In genomic region chr5:168706655-168707069, GRCh38 we compare ENCODE assay signal across 10 cellular contexts.
DNase-seq lines count a peak whose midpoint lies in the region; ATAC-seq, FAIRE-seq and TF ChIP-seq lines count a peak whose summit lies in the region.
"Had no signal": no experiment of that assay in that cellular context is flagged by ENCODE, and none has a peak within 500 bp of the region (broad histone marks: within the 10 kb centered on the region; RNA-seq: fewer than 3 reads in every experiment).

No MANE protein-coding gene starts in this region.

- peaks cover 0 to 2% (median 0%) of the 10 kb centered on the region in 4 donors for H3K36me3 ChIP-seq in liver (ENCODE audit: control insufficient read depth in 4 of 4, insufficient read depth in 3 of 4, low read depth in 1 of 4, low read length in 3 of 4)

- H3K27me3 ChIP-seq in liver (ENCODE audit: control insufficient read depth in 4 of 4, insufficient read depth in 4 of 4, low read length in 3 of 4), result no peaks in the 10 kb centered on the region

- FAIRE-seq in A549 (lab: Jason Lieb, UNC), result no peak
- FAIRE-seq: endometrium had no signal

- H3K9me3 ChIP-seq in A549, result no peaks in the 10 kb centered on the region
- H3K9me3 ChIP-seq in liver (ENCODE audit: control insufficient read depth in 4 of 4, low read length in 3 of 4), result no peaks in the 10 kb centered on the region

- peak; percentile 80 to 87 for ATAC-seq in A549

- H3K4me1 ChIP-seq in A549 (no peaks in the 10 kb centered on the region; the same call in 2 of the 3 replicates), liver (ENCODE audit: control insufficient read depth in 4 of 4, insufficient read depth in 4 of 4, low read length in 3 of 4) (no peaks in the 10 kb centered on the region)

- no peak overlapping the region for H3K4me3 Mint-ChIP-seq in activated T-helper 1 cell treated with anti-CD3 and anti-CD28 coated beads, Interleukin-12 subunit alpha, Interleukin-12 subunit beta, Interleukin-2, Interleukin-4 antibody, amounts not matched to agents 30 ng/mL and 10 ng/mL and 1 ng/mL, durations not matched to agents 14 hours and 24 hours and 36 hours
- H3K4me3 Mint-ChIP-seq: stimulated activated naive CD8-positive, alpha-beta T cell treated with anti-CD3 and anti-CD28 coated beads, Interleukin-15, Interleukin-2, amounts not matched to agents 100 ng/mL and 50 ng/mL, for 24 hours had no signal

- peak; percentile 36 to 49 for DNase-seq in A549 (ENCODE audit: low read depth in 1 of 2, low spot score in 1 of 2)
- DNase-seq in GM12864 (ENCODE audit: low read depth), result no peak
- DNase-seq in NCI-H226, result peak; percentile 9
- peak; percentile 51 to 64 for DNase-seq in cardiac fibroblast (ENCODE audit: low read depth in 2 of 2)
- DNase-seq in NK-92 treated with Interleukin-12 subunit alpha and Interleukin-12 subunit beta, amount 100 ng/mL, for 24 hours (lab: John Stamatoyannopoulos, UW), result no peak
- no peak for DNase-seq in activated T-helper 1 cell treated with anti-CD3 and anti-CD28 coated beads, Interleukin-12 subunit alpha, Interleukin-12 subunit beta, Interleukin-2, Interleukin-4 antibody, amounts not matched to agents 30 ng/mL and 10 ng/mL and 1 ng/mL, durations not matched to agents 14 hours and 24 hours and 36 hours (ENCODE audit: low spot score)
- DNase-seq in NCI-H146 treated with DMSO at 0.1 percent for 48 hours (lab: John Stamatoyannopoulos, UW; ENCODE audit: unreplicated experiment), result no peak

- H3K9ac ChIP-seq in liver (ENCODE audit: low read depth in 1 of 2, low read length in 2 of 2), result no peak overlapping the region

- H3K4me1 Mint-ChIP-seq in activated T-helper 1 cell treated with anti-CD3 and anti-CD28 coated beads, Interleukin-12 subunit alpha, Interleukin-12 subunit beta, Interleukin-2, Interleukin-4 antibody, amounts not matched to agents 30 ng/mL and 10 ng/mL and 1 ng/mL, durations not matched to agents 14 hours and 24 hours and 36 hours (ENCODE audit: low read depth), result no peaks in the 10 kb centered on the region

- no peak overlapping the region for H3K27ac Mint-ChIP-seq in activated T-helper 1 cell treated with anti-CD3 and anti-CD28 coated beads, Interleukin-12 subunit alpha, Interleukin-12 subunit beta, Interleukin-2, Interleukin-4 antibody, amounts not matched to agents 30 ng/mL and 10 ng/mL and 1 ng/mL, durations not matched to agents 14 hours and 24 hours and 36 hours
- H3K27ac Mint-ChIP-seq: stimulated activated naive CD8-positive, alpha-beta T cell treated with anti-CD3 and anti-CD28 coated beads, Interleukin-15, Interleukin-2, amounts not matched to agents 100 ng/mL and 50 ng/mL, for 24 hours had no signal

- TF ChIP-seq RAD21 in A549 (conservative IDR thresholded peaks at IDR 0.05 in 1 of 2, IDR thresholded peaks at IDR 0.05 in 1 of 2) (peak; percentile 83 to 85), liver (IDR thresholded peaks at IDR 0.05) (peak; percentile 68 to 73)

- no peak for TF ChIP-seq EP300 in A549 (IDR thresholded peaks at IDR 0.05)

- no peaks in the 10 kb centered on the region for H3K27me3 Mint-ChIP-seq in activated T-helper 1 cell treated with anti-CD3 and anti-CD28 coated beads, Interleukin-12 subunit alpha, Interleukin-12 subunit beta, Interleukin-2, Interleukin-4 antibody, amounts not matched to agents 30 ng/mL and 10 ng/mL and 1 ng/mL, durations not matched to agents 14 hours and 24 hours and 36 hours (ENCODE audit: insufficient read depth)
- H3K27me3 Mint-ChIP-seq: stimulated activated naive CD8-positive, alpha-beta T cell treated with anti-CD3 and anti-CD28 coated beads, Interleukin-15, Interleukin-2, amounts not matched to agents 100 ng/mL and 50 ng/mL, for 24 hours had no signal

- CTCF ChIA-PET in A549 (lab: Yijun Ruan, JAX), result interaction anchor here (0.5 to 4.9 kb wide), 43 partner anchors 9 to 877 kb away, joined by 3 to 28 read pairs (median 3); partner anchors contain the start of gene SPDL1

- peak; percentile 69 for TF ChIP-seq CTCF in A549 (IDR thresholded peaks at IDR 0.05)
- peak; percentile 60 for TF ChIP-seq CTCF in GM12864 (IDR thresholded peaks at IDR 0.05; ENCODE audit: low read depth, low read length, missing control alignments)
- peak; percentile 85 for TF ChIP-seq CTCF in cardiac fibroblast (IDR thresholded peaks at IDR 0.05; ENCODE audit: low read depth, low read length)
- peak; percentile 33 for TF ChIP-seq CTCF in liver (IDR thresholded peaks at IDR 0.05; ENCODE audit: low read depth, low read length, missing input control)

- H3K4me3 ChIP-seq in A549 (no peak overlapping the region), GM12864 (ENCODE audit: low read depth, low read length) (no peak overlapping the region), cardiac fibroblast (replicated peaks in 1 of 2; ENCODE audit: low read depth in 2 of 2, low read length in 2 of 2) (no peak overlapping the region), liver (ENCODE audit: low read depth in 1 of 3, low read length in 3 of 3) (no peak overlapping the region)

- intact Hi-C loops in activated T-helper 1 cell treated with anti-CD3 and anti-CD28 coated beads, Interleukin-12 subunit alpha, Interleukin-12 subunit beta, Interleukin-2, Interleukin-4 antibody, amounts not matched to agents 30 ng/mL and 10 ng/mL and 1 ng/mL, durations not matched to agents 14 hours and 24 hours and 36 hours (cut with micrococcal nuclease), result loop anchor here (1.0 kb wide), 2 partner anchors 241 to 596 kb away; no protein-coding TSS in a partner anchor

- no peaks in the 10 kb centered on the region for H3K36me3 Mint-ChIP-seq in activated T-helper 1 cell treated with anti-CD3 and anti-CD28 coated beads, Interleukin-12 subunit alpha, Interleukin-12 subunit beta, Interleukin-2, Interleukin-4 antibody, amounts not matched to agents 30 ng/mL and 10 ng/mL and 1 ng/mL, durations not matched to agents 14 hours and 24 hours and 36 hours (ENCODE audit: low read depth)

- no peak overlapping the region for H3K4me2 ChIP-seq in A549

- no peak for TF ChIP-seq POLR2A in A549 (IDR thresholded peaks at IDR 0.05; ENCODE audit: low read length)

- WGBS in A549 (ENCODE audit: missing lambda C conversion rate), result 74% methylated on average over 5 of the region's 5 CpGs
- WGBS in liver, result 83% methylated on average over 5 of the region's 5 CpGs

- POLR2A ChIA-PET in A549 (lab: Yijun Ruan, JAX), result no interaction called here

- no peak overlapping the region for H3K27ac ChIP-seq in A549
- no peak overlapping the region for H3K27ac ChIP-seq in liver (ENCODE audit: low read depth in 1 of 2, low read length in 2 of 2)

- H3K9me3 Mint-ChIP-seq in activated T-helper 1 cell treated with anti-CD3 and anti-CD28 coated beads, Interleukin-12 subunit alpha, Interleukin-12 subunit beta, Interleukin-2, Interleukin-4 antibody, amounts not matched to agents 30 ng/mL and 10 ng/mL and 1 ng/mL, durations not matched to agents 14 hours and 24 hours and 36 hours, result no peaks in the 10 kb centered on the region
- H3K9me3 Mint-ChIP-seq: stimulated activated naive CD8-positive, alpha-beta T cell treated with anti-CD3 and anti-CD28 coated beads, Interleukin-15, Interleukin-2, amounts not matched to agents 100 ng/mL and 50 ng/mL, for 24 hours had no signal

TF ChIP-seq in A549, 52 proteins besides CTCF, POLR2A, EP300 and RAD21:
- TF ChIP-seq SMC3 (IDR thresholded peaks at IDR 0.05) (peak; percentile 58; the same call in 2 of the 3 replicates), KDM5A (IDR thresholded peaks at IDR 0.05) (no peak)

TF ChIP-seq in liver, 16 proteins besides CTCF, POLR2A, EP300 and RAD21:
- TF ChIP-seq ATF3 (IDR thresholded peaks at IDR 0.05), result no peak
- TF ChIP-seq SP1 (IDR thresholded peaks at IDR 0.05), result no peak
- no peak for TF ChIP-seq ZBTB33 (IDR thresholded peaks at IDR 0.05)
- TF ChIP-seq YY1 (IDR thresholded peaks at IDR 0.05), result no peak
- no peak for TF ChIP-seq NR2F2 (IDR thresholded peaks at IDR 0.05)
- no peak for TF ChIP-seq MAX (IDR thresholded peaks at IDR 0.05)
- no peak for TF ChIP-seq FOXA1 (IDR thresholded peaks at IDR 0.05)
- no peak for TF ChIP-seq HNF4A (conservative IDR thresholded peaks at IDR 0.05)
- no peak for TF ChIP-seq EGR1 (IDR thresholded peaks at IDR 0.05; ENCODE audit: low read depth in 2 of 2)
- no peak for TF ChIP-seq FOXA2 (IDR thresholded peaks at IDR 0.05)

Comparison
In these comparisons a context has a peak if more than half of its experiments do, and no peak if none do; other contexts are left out.
1. DNase-seq: peak in A549 (2 of 2), NCI-H226 (single experiment) and cardiac fibroblast (2 of 2); none in GM12864 (single experiment), NK-92 treated with Interleukin-12 subunit alpha and Interleukin-12 subunit beta, amount 100 ng/mL, for 24 hours (single experiment), activated T-helper 1 cell treated with anti-CD3 and anti-CD28 coated beads, Interleukin-12 subunit alpha, Interleukin-12 subunit beta, Interleukin-2, Interleukin-4 antibody, amounts not matched to agents 30 ng/mL and 10 ng/mL and 1 ng/mL, durations not matched to agents 14 hours and 24 hours and 36 hours (single experiment) and NCI-H146 treated with DMSO at 0.1 percent for 48 hours (single experiment).
2. CTCF ChIP-seq: peak in every context shown above with its lines; median percentile 85 in cardiac fibroblast; 69 in A549; 60 in GM12864; 33 in liver.